Comparison of ENCODE assay signal across 1 cellular context in genomic region chr4:113840850-113841249, GRCh38.
A peak's percentile ranks its signal among the peaks of the same experiment; 100 is the strongest.
TF ChIP-seq lines count a peak whose summit lies in the region.

No MANE protein-coding gene starts in this region.

TF ChIP-seq in IMR-90, 13 proteins besides CTCF, POLR2A, EP300 and RAD21:
- TF ChIP-seq MAZ (IDR thresholded peaks at IDR 0.05; ENCODE audit: borderline replicate concordance, low read depth, low read length) (no peak), CEBPB (IDR thresholded peaks at IDR 0.05; ENCODE audit: low read depth, low read length) (peak; percentile 74), FOS (IDR thresholded peaks at IDR 0.05; ENCODE audit: low read depth, low read length) (no peak), CHD1 (IDR thresholded peaks at IDR 0.05; ENCODE audit: low read depth, low read length) (no peak), ELK1 (IDR thresholded peaks at IDR 0.05; ENCODE audit: borderline replicate concordance, low read depth, low read length) (no peak), USF2 (IDR thresholded peaks at IDR 0.05; ENCODE audit: low read depth, low read length) (no peak), SMC3 (IDR thresholded peaks at IDR 0.05; ENCODE audit: low read depth, low read length) (no peak), RCOR1 (IDR thresholded peaks at IDR 0.05; ENCODE audit: insufficient replicate concordance, low read length) (no peak), RFX5 (IDR thresholded peaks at IDR 0.05; ENCODE audit: low read depth, low read length) (no peak)
